In the genomic region with DNA sequence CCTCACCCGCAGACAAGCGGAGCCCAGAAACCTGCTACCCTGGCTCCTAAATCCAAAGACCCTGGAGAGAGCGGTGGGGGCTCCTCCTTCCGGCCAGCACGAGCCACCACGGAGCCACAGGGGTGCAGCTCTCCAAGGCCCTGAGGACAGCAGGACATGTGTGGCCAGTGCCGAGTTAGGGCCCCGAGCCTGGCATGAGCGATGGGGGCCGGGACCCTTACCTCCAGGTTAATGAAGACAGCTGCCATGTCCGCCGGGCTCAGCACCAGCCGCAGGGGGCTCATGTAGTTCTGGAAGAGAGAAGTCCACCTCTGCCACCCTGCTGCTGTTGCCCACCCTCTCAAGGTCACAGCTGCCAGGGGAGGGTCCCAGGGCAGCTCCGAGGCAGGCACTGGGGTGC, we compare ENCODE assay signal across 26 cellular contexts.
"Had no signal": no experiment of that assay in that cellular context is flagged by ENCODE, and none has a peak within 500 bp of the region (broad histone marks: within the 10 kb centered on the region; RNA-seq: fewer than 3 reads in every experiment).

No MANE protein-coding gene starts in this region.

- DNase-seq: dermis blood vessel endothelial cell; dorsolateral prefrontal cortex; effector CD4-positive, alpha-beta T cell; effector memory CD4-positive, alpha-beta T cell; erythroblast; esophagus squamous epithelium; foreskin fibroblast; foreskin melanocyte; gastrocnemius medialis; glutamatergic neuron; head of caudate nucleus; heart right ventricle; hippocampal formation; left cardiac atrium; left lung; left ventricle myocardium superior; lower lobe of right lung; mesendoderm; midbrain had no signal

- H3K36me3 ChIP-seq: gastrocnemius medialis had no signal

- H3K4me1 ChIP-seq: gastrocnemius medialis, heart right ventricle, lower lobe of right lung had no signal

- ATAC-seq: esophagus mucosa, gastrocnemius medialis, heart right ventricle, left cardiac atrium, left lung, left ventricle myocardium superior, lower lobe of right lung had no signal

- H3K4me3 ChIP-seq: coronary artery, dorsolateral prefrontal cortex, esophagus squamous epithelium, gastrocnemius medialis, heart right ventricle, left lung, lower lobe of right lung had no signal

- FAIRE-seq: colon, endometrium, islet of Langerhans, keratinocyte had no signal

- H3K9me3 ChIP-seq: esophagus squamous epithelium, gastrocnemius medialis, heart right ventricle, left lung, lower lobe of right lung had no signal

- H3K27ac ChIP-seq: coronary artery, dorsolateral prefrontal cortex, epithelial cell of prostate, esophagus squamous epithelium, gastrocnemius medialis, heart right ventricle, left lung, lower lobe of right lung had no signal

- H3K27me3 ChIP-seq: dorsolateral prefrontal cortex, esophagus squamous epithelium, gastrocnemius medialis, heart right ventricle, left lung had no signal
